ENCODE assay signal across 13 cellular contexts in the genomic region with DNA sequence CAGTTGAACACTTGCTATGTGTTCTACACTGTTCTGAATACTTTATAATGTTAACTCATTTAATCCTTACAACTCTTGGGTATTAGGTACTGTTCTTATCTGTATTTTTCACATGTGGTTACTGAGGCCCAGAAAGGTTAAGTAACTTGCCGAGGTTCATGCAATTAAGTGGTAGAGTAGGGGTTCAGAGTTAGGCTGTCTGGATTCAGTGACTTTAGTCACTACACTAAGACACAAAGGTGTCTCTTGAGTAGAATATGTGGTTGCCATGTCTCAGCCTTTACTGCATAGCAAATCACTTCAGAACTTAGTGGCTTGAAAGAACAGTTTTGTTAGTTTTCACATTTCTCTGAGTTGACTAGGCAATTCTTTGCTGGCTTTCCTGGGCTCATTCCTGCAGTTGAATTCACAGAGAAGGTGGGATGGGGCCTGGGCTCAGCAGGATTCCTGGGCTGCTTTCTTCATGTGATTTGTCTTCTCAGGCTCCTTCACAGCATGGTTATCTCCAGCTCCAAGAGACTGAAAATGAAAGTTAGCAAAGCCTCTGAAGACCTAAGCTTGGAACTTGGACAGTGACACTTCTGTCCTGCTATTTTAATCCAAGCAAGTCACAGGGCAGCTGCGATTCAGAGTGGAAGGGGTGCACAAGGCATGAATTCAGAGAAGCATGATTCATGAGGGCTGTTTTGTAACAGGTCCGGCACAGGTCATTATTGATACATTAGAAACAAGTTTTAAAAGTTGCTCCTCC.
DNase-seq lines count a peak whose midpoint lies in the region; ATAC-seq, FAIRE-seq and TF ChIP-seq lines count a peak whose summit lies in the region.
"Had no signal": no experiment of that assay in that cellular context is flagged by ENCODE, and none has a peak within 500 bp of the region (broad histone marks: within the 10 kb centered on the region; RNA-seq: fewer than 3 reads in every experiment).

No MANE protein-coding gene starts in this region.

- peaks cover 5 to 13% of the 10 kb centered on the region in 2 donors for H3K4me1 ChIP-seq in adrenal gland (replicated peaks in 1 of 2)
- peaks cover 2% of the 10 kb centered on the region for H3K4me1 ChIP-seq in right cardiac atrium (ENCODE audit: control insufficient read depth, insufficient read depth, low read length)

- ATAC-seq in right cardiac atrium (peak; percentile 78 to 79), HG03135 (IDR thresholded peaks at IDR 0.05; ENCODE audit: unreplicated experiment) (no peak)

- H3K36me3 ChIP-seq in adrenal gland (replicated peaks in 1 of 2) = peaks cover 0 to 54% of the 10 kb centered on the region in 2 donors

- 36 to 52% (median 38%) methylated on average over 3 of the region's 3 CpGs for WGBS in adrenal gland, 4 donors
- 49% methylated on average over 3 of the region's 3 CpGs for WGBS in right cardiac atrium

- no peak overlapping the region for H3K4me3 ChIP-seq in adrenal gland
- no peak overlapping the region for H3K4me3 ChIP-seq in right cardiac atrium (ENCODE audit: low read length)

- H3K27ac ChIP-seq in adrenal gland (peak overlapping the region in 4 of 5 donors; percentile 3 to 51 (median 44)), right cardiac atrium (ENCODE audit: low read length) (peak overlapping the region; percentile 92)
- H3K27ac ChIP-seq: C4-2B had no signal

- H3K27me3 ChIP-seq in adrenal gland (no peaks in the 10 kb centered on the region), right cardiac atrium (ENCODE audit: control insufficient read depth, insufficient read depth) (no peaks in the 10 kb centered on the region)

- intact Hi-C loops in adrenal gland (cut with DNase I) (no loop called here), right cardiac atrium (cut with DNase I) (no loop called here)

- FAIRE-seq in GM12891 (lab: Jason Lieb, UNC) = peak; percentile 43

- DNase-seq in GM12891 (ENCODE audit: insufficient read length, low spot score) (no peak), adrenal gland (peak in 6 of 7 donors; percentile 67 to 80 (median 74)), right cardiac atrium (peak in 1 of 3 donors; percentile 43), pons (ENCODE audit: low spot score) (peak; percentile 21), GM10266 (ENCODE audit: extremely low spot score) (no peak), cerebellar nuclear complex (lab: John Stamatoyannopoulos, UW) (no peak), NAMALWA (ENCODE audit: low spot score) (no peak)
- DNase-seq: activated CD4-positive, alpha-beta T cell treated with anti-CD3 and anti-CD28 coated beads, Interleukin-2, amount 10 ng/mL, durations not matched to agents 7 days and 5 days; activated naive CD4-positive, alpha-beta T cell treated with anti-CD3 and anti-CD28 coated beads, Interleukin-2, amount 50 U/mL, for 16 hours; NCI-H1092; stimulated activated CD4-positive, alpha-beta T cell treated with anti-CD3 and anti-CD28 coated beads, Interleukin-2, amount 100 ng/mL, for 48 hours had no signal

- TF ChIP-seq POLR2A in GM12891 (IDR thresholded peaks at IDR 0.05; ENCODE audit: low read depth, low read length) = no peak
- TF ChIP-seq POLR2A in adrenal gland (IDR thresholded peaks at IDR 0.05) = no peak

- H3K9me3 ChIP-seq in adrenal gland (replicated peaks in 1 of 3) (no peaks in the 10 kb centered on the region), right cardiac atrium (ENCODE audit: control insufficient read depth, low read length) (no peaks in the 10 kb centered on the region)

- TF ChIP-seq CTCF in adrenal gland (IDR thresholded peaks at IDR 0.05) (no peak), GM10266 (IDR thresholded peaks at IDR 0.05; ENCODE audit: control insufficient read depth, insufficient read depth, low read depth, missing control alignments) (no peak)

TF ChIP-seq in GM12891, 5 proteins besides CTCF, POLR2A, EP300 and RAD21:
- TF ChIP-seq SPI1 (IDR thresholded peaks at IDR 0.05; ENCODE audit: low read depth, low read length) (no peak), POLR2AphosphoS5 (IDR thresholded peaks at IDR 0.05; ENCODE audit: low read depth, low read length) (no peak), POU2F2 (IDR thresholded peaks at IDR 0.05; ENCODE audit: low read depth, low read length) (no peak), PAX5 (IDR thresholded peaks at IDR 0.05; ENCODE audit: insufficient read depth, low read length, severe bottlenecking) (no peak)

Comparison
In these comparisons a context has a peak if more than half of its experiments do, and no peak if none do; other contexts are left out.
1. DNase-seq: peak in adrenal gland (6 of 7) and pons (single experiment); none in GM12891 (single experiment), GM10266 (single experiment), cerebellar nuclear complex (0 of 2) and NAMALWA (single experiment).